8 cellular contexts compared by ENCODE assay signal in the genomic region with DNA sequence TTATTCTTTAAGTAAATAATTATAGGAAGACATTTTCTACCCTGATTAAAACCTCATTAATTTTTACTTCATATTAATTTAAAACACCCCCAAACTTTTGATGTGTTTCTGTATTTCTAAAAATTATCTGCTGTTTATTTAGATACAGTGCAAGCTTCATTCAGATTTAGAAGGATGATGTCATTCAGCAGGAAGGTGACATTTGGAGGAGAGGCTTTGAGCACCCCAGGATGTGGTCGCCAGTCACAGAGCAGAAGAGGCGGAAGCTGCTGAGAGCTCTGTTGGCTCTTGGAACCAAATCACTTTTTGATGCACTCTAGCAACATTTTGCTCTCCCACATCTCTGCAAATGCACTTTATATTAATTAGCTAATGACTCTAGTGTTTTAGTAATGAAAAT.
DNase-seq lines count a peak whose midpoint lies in the region; ATAC-seq lines count a peak whose summit lies in the region.

No MANE protein-coding gene starts in this region.

- H3K4me1 Mint-ChIP-seq in activated CD4-positive, alpha-beta T cell treated with anti-CD3 and anti-CD28 coated beads for 36 hours = peaks cover 15% of the 10 kb centered on the region

- CTCF ChIA-PET in activated CD4-positive, alpha-beta T cell treated with anti-CD3 and anti-CD28 coated beads for 36 hours (lab: Charles Lee) = interaction anchor here (0.6 kb wide), 1 partner anchor 687 kb away, joined by 3 read pairs; no protein-coding TSS in a partner anchor

- H3K4me3 Mint-ChIP-seq in activated CD4-positive, alpha-beta T cell treated with anti-CD3 and anti-CD28 coated beads for 36 hours = no peak overlapping the region

- peak; percentile 62 for DNase-seq in activated CD4-positive, alpha-beta T cell treated with anti-CD3 and anti-CD28 coated beads for 36 hours
- no peak for DNase-seq in activated CD4-positive, alpha-beta T cell treated with anti-CD3 and anti-CD28 coated beads for 1 hour
- DNase-seq in activated T-cell treated with anti-CD3 and anti-CD28 coated beads, Interleukin-2, amount 50 U/mL, for 1 hour = peak; percentile 27
- DNase-seq in stimulated activated CD4-positive, alpha-beta T cell treated with anti-CD3 and anti-CD28 coated beads, Interleukin-1b, Interleukin-23, amount 100 ng/mL, for 48 hours = peak; percentile 30
- DNase-seq in NCI-H1436 (lab: John Stamatoyannopoulos, UW) = no peak

- no peaks in the 10 kb centered on the region for H3K27me3 Mint-ChIP-seq in activated CD4-positive, alpha-beta T cell treated with anti-CD3 and anti-CD28 coated beads for 36 hours

- POLR2A ChIA-PET in activated CD4-positive, alpha-beta T cell treated with anti-CD3 and anti-CD28 coated beads for 36 hours (lab: Charles Lee) = no interaction called here

- H3K27ac Mint-ChIP-seq in activated CD4-positive, alpha-beta T cell treated with anti-CD3 and anti-CD28 coated beads for 36 hours = peak overlapping the region; percentile 55

- intact Hi-C loops in activated CD4-positive, alpha-beta T cell treated with anti-CD3 and anti-CD28 coated beads for 36 hours (cut with DNase I, micrococcal nuclease) = no loop called here

- no peaks in the 10 kb centered on the region for H3K36me3 Mint-ChIP-seq in activated CD4-positive, alpha-beta T cell treated with anti-CD3 and anti-CD28 coated beads for 36 hours (ENCODE audit: low read depth)

- peaks cover 4% of the 10 kb centered on the region for H3K9me3 Mint-ChIP-seq in activated CD4-positive, alpha-beta T cell treated with anti-CD3 and anti-CD28 coated beads for 36 hours (ENCODE audit: low read depth)

- ATAC-seq in activated CD4-positive, alpha-beta T cell treated with anti-CD3 and anti-CD28 coated beads for 36 hours = peak; percentile 92
- ATAC-seq in HG03520 (IDR thresholded peaks at IDR 0.05; ENCODE audit: unreplicated experiment) (peak; percentile 75), GM21528 (IDR thresholded peaks at IDR 0.05; ENCODE audit: low FRiP score, unreplicated experiment) (no peak), HG02970 (IDR thresholded peaks at IDR 0.05; ENCODE audit: low FRiP score, unreplicated experiment) (no peak)

Comparison
In these comparisons a context has a peak if more than half of its experiments do, and no peak if none do; other contexts are left out.
1. DNase-seq: peak in activated CD4-positive, alpha-beta T cell treated with anti-CD3 and anti-CD28 coated beads for 36 hours (single experiment), activated T-cell treated with anti-CD3 and anti-CD28 coated beads, Interleukin-2, amount 50 U/mL, for 1 hour (single experiment) and stimulated activated CD4-positive, alpha-beta T cell treated with anti-CD3 and anti-CD28 coated beads, Interleukin-1b, Interleukin-23, amount 100 ng/mL, for 48 hours (single experiment); none in activated CD4-positive, alpha-beta T cell treated with anti-CD3 and anti-CD28 coated beads for 1 hour (single experiment) and NCI-H1436 (single experiment).
2. ATAC-seq: peak in activated CD4-positive, alpha-beta T cell treated with anti-CD3 and anti-CD28 coated beads for 36 hours (single experiment) and HG03520 (single experiment); none in GM21528 (single experiment) and HG02970 (single experiment).